ENCODE assay signal across 11 cellular contexts in the genomic region with DNA sequence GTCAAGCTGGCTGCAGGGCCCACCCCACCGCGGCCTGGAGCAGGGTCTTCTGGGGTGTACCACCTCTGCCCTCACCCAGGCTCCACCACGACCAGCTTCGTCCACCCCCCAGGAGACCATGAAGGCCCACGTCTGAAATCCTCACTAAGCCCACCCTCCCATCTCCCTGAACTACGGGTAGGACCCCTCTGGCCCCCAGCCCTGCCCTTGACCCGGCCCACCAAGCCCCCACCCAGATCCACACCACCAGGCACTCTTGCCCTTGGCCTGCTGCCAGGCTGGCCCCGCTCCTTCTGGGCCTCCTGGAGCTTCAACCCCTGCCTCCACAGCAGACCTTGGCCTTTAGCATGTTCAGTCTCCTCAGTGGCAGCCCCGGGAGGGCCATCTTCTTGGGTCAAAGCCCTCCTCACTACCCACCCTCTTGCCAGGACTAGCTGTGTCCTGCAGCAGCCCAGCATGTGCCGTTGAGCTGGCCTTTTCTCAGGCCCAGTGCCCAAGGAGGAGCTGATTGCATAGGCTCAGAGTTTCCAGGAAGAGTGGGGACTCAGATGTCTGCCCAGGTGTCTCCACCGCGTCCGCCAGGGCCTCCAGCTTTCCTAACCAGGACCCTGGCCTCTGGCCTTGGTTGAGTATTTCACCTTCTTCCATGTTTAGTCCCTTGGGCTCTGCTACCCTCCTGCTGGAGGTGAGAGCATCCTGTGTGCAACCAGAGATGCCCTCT. TPM values are rescaled to one million over a fixed set of nuclear protein-coding genes. Genes with fewer than 3 reads are reported as not detected.
DNase-seq lines count a peak whose midpoint lies in the region; ATAC-seq, FAIRE-seq and TF ChIP-seq lines count a peak whose summit lies in the region.
"Had no signal": no experiment of that assay in that cellular context is flagged by ENCODE, and none has a peak within 500 bp of the region (broad histone marks: within the 10 kb centered on the region; RNA-seq: fewer than 3 reads in every experiment).

No MANE protein-coding gene starts in this region.

- H3F3A ChIP-seq in PC-9 (ENCODE audit: insufficient read depth, low read depth), result peaks cover 29% of the 10 kb centered on the region

- no peak overlapping the region for H3K4me3 ChIP-seq in PC-9
- no peak overlapping the region for H3K4me3 ChIP-seq in sigmoid colon
- H3K4me3 ChIP-seq: SJCRH30 had no signal

- CTCF ChIA-PET in PC-9 (lab: Charles Lee) (interaction anchor here (0.7 to 0.8 kb wide), 2 partner anchors 13 to 70 kb away, joined by 5 read pairs; no protein-coding TSS in a partner anchor), HEK293T (lab: Yijun Ruan, JAX) (interaction anchor here (0.7 to 2.1 kb wide), 3 partner anchors 11 to 35 kb away, joined by 3 to 10 read pairs (median 7); no protein-coding TSS in a partner anchor)

- in situ Hi-C loops in GM13976 (cut with MboI; ENCODE audit: low sequenced_read_pairs, unreplicated experiment), result loop anchor here (10.0 kb wide), 1 partner anchor 59 kb away; the partner anchor contains the start of genes KLHL17 and PLEKHN1

- H3K27ac ChIP-seq in PC-9, result no peak overlapping the region
- H3K27ac ChIP-seq in sigmoid colon, result no peak overlapping the region
- H3K27ac ChIP-seq: SJCRH30 had no signal

- no peak overlapping the region for H2AFZ ChIP-seq in PC-9

- BruUV-seq in PC-9 (replicated peaks; lab: Mats Ljungman, UMichigan), result no TSS peak

- H3K9me2 ChIP-seq in PC-9 (ENCODE audit: insufficient read depth), result no peaks in the 10 kb centered on the region

- H3K9me3 ChIP-seq in PC-9 (ENCODE audit: insufficient read depth, low read depth) (no peaks in the 10 kb centered on the region), sigmoid colon (no peaks in the 10 kb centered on the region)
- H3K9me3 ChIP-seq: SJCRH30 had no signal

- no peak for ATAC-seq in left cardiac atrium
- ATAC-seq in GM19035 (IDR thresholded peaks at IDR 0.05; ENCODE audit: unreplicated experiment), result no peak
- no peak for ATAC-seq in HG03025 (IDR thresholded peaks at IDR 0.05; ENCODE audit: low FRiP score, unreplicated experiment)

- FAIRE-seq in D721Med (lab: Jason Lieb, UNC), result no peak

- TF ChIP-seq POLR2A in sigmoid colon (IDR thresholded peaks at IDR 0.05), result no peak

- H3K4me1 ChIP-seq in PC-9 (replicated peaks; ENCODE audit: insufficient read depth) (peaks cover 20% of the 10 kb centered on the region), sigmoid colon (peaks cover 0 to 30% (median 26%) of the 10 kb centered on the region in 4 donors)
- H3K4me1 ChIP-seq: SJCRH30 had no signal

- TF ChIP-seq CTCF in GM13976 (IDR thresholded peaks at IDR 0.05; ENCODE audit: borderline replicate concordance, control extremely low read depth, extremely low read depth, insufficient read depth, missing control alignments) (no peak), PC-9 (conservative IDR thresholded peaks at IDR 0.05) (no peak), sigmoid colon (IDR thresholded peaks at IDR 0.05) (no peak), D721Med (IDR thresholded peaks at IDR 0.05; ENCODE audit: insufficient read depth, missing control alignments) (no peak)

- no peaks in the 10 kb centered on the region for H3K36me3 ChIP-seq in PC-9 (ENCODE audit: low read depth)
- H3K36me3 ChIP-seq in sigmoid colon, result no peaks in the 10 kb centered on the region
- H3K36me3 ChIP-seq: SJCRH30 had no signal

- DNase-seq in GM13976 (ENCODE audit: low spot score) (peak; percentile 34), PC-9 (no peak), left cardiac atrium (peak; percentile 27), sigmoid colon (peak; percentile 65), HEK293T (ENCODE audit: extremely low spot score) (no peak), D721Med (ENCODE audit: insufficient read length, low spot score) (no peak)
- DNase-seq: NCI-H1092 had no signal

- POLR2A ChIA-PET in PC-9 (lab: Charles Lee; ENCODE audit: unreplicated experiment), result no interaction called here
- POLR2A ChIA-PET in HEK293T (lab: Yijun Ruan, JAX), result interaction anchor here (1.2 to 3.6 kb wide), 6 partner anchors 11 to 38 kb away, joined by 3 to 28 read pairs (median 4); no protein-coding TSS in a partner anchor

- H3K79me2 ChIP-seq in PC-9 (ENCODE audit: low read depth), result no peaks in the 10 kb centered on the region

- intact Hi-C loops in PC-9 (cut with micrococcal nuclease; ENCODE audit: unreplicated experiment), result loop anchor here (2.0 kb wide), 1 partner anchor 71 kb away; no protein-coding TSS in a partner anchor
- intact Hi-C loops in left cardiac atrium (cut with DNase I), result loop anchor here in 1 of 2 donors (2.0 kb wide), 1 partner anchor 55 kb away; the partner anchor contains the start of gene KLHL17
- intact Hi-C loops in sigmoid colon (cut with DNase I), result loop anchor here (2.0 to 5.0 kb wide), 3 partner anchors 17 to 51 kb away; partner anchors contain the start of genes NOC2L and SAMD11

- H3K27me3 ChIP-seq in PC-9 (ENCODE audit: insufficient read depth, low read depth) (no peaks in the 10 kb centered on the region), sigmoid colon (peaks cover 0 to 42% (median 14%) of the 10 kb centered on the region in 3 donors)
- H3K27me3 ChIP-seq: SJCRH30 had no signal

- no peaks in the 10 kb centered on the region for H4K20me1 ChIP-seq in PC-9 (ENCODE audit: insufficient read depth)

- H3K4me2 ChIP-seq in PC-9, result peak overlapping the region; percentile 58; the same call in 1 of the 2 replicates

- 33 to 69% methylated on average over 13 of the region's 13 CpGs for WGBS in sigmoid colon, 2 donors

- TF ChIP-seq EP300 in sigmoid colon (IDR thresholded peaks at IDR 0.05), result no peak

TF ChIP-seq in HEK293T, 16 proteins besides CTCF, POLR2A, EP300 and RAD21:
- TF ChIP-seq PKNOX1 (IDR thresholded peaks at IDR 0.05), result no peak

RNA-seq across cellular contexts. Expression of gene SAMD11, which starts 17.8 kb away (rescaled TPM):
- total RNA-seq in PC-9 (2021) (0.59 and 2.2 TPM in 2 replicates), left cardiac atrium (1 to 10 TPM; 5.1 to 7.5 TPM), sigmoid colon (1 to 10 TPM; 2.1 to 4.6 (median 4.2) TPM)
- 1 to 10 TPM in 2 of 3 donors, under 1 TPM in 1; 0.60 to 4.9 (median 3.7) TPM for polyA plus RNA-seq in sigmoid colon
- total RNA-seq: activated naive CD4-positive, alpha-beta T cell treated with anti-CD3 and anti-CD28 coated beads, Interleukin-2, amount 50 U/mL, for 72 hours had no signal

RNA-seq across cellular contexts. Expression of gene NOC2L, which starts 53.1 kb away (rescaled TPM):
- 86.4 and 100 TPM in 2 replicates for total RNA-seq in PC-9 (2021)
- total RNA-seq in left cardiac atrium, result 10 to 100 TPM; 38.1 to 48.7 TPM
- 10 to 100 TPM; 26.0 to 32.6 (median 27.8) TPM for total RNA-seq in sigmoid colon
- 10 to 100 TPM; 25.4 to 81.6 (median 25.8) TPM for polyA plus RNA-seq in sigmoid colon

RNA-seq across cellular contexts. Expression of gene KLHL17, which starts 54.4 kb away (rescaled TPM):
- total RNA-seq in PC-9 (2021) (16.8 and 22.7 TPM in 2 replicates), left cardiac atrium (1 to 10 TPM; 5.7 to 8.2 TPM), sigmoid colon (10 to 100 TPM in 1 of 4 donors, 1 to 10 TPM in 3; 4.5 to 10.5 (median 5.1) TPM)
- polyA plus RNA-seq in sigmoid colon, result 10 to 100 TPM in 1 of 3 donors, 1 to 10 TPM in 1, under 1 TPM in 1; 0.69 to 10.8 (median 1.2) TPM

Comparison
In these comparisons a context has a peak if more than half of its experiments do, and no peak if none do; other contexts are left out.
1. DNase-seq: peak in GM13976 (single experiment), left cardiac atrium (single experiment) and sigmoid colon (single experiment); none in PC-9 (0 of 2), HEK293T (single experiment) and D721Med (single experiment).